ENCODE assay signal across 7 cellular contexts in genomic region chr5:139698461-139699146, GRCh38. TPM values are rescaled to one million over a fixed set of nuclear protein-coding genes. Genes with fewer than 3 reads are reported as not detected.
A peak's percentile ranks its signal among the peaks of the same experiment; 100 is the strongest.
DNase-seq lines count a peak whose midpoint lies in the region; ATAC-seq and TF ChIP-seq lines count a peak whose summit lies in the region.

No MANE protein-coding gene starts in this region.

- no peak overlapping the region for H3K56ac ChIP-seq in H9 (ENCODE audit: insufficient read length, low read depth, low read length)

- intact Hi-C loops in activated naive CD4-positive, alpha-beta T cell treated with anti-CD3 and anti-CD28 coated beads for 36 hours (cut with micrococcal nuclease), result no loop called here

- no peak overlapping the region for H4K5ac ChIP-seq in H9 (ENCODE audit: insufficient read length, low read depth, low read length)

- no peak overlapping the region for H3K18ac ChIP-seq in H9 (ENCODE audit: insufficient read length, low read depth, low read length)

- CTCF ChIA-PET in activated naive CD4-positive, alpha-beta T cell treated with anti-CD3 and anti-CD28 coated beads for 36 hours (lab: Charles Lee), result interaction anchor here (1.6 kb wide), 1 partner anchor 8 kb away, joined by 6 read pairs; no protein-coding TSS in a partner anchor

- H3K27me3 ChIP-seq in H9 (ENCODE audit: insufficient read depth, low read length) (no peaks in the 10 kb centered on the region; the same call in 1 of the 2 replicates), SJSA1 (replicated peaks) (no peaks in the 10 kb centered on the region)

- no peak overlapping the region for H2BK15ac ChIP-seq in H9 (ENCODE audit: low read depth, low read length)

- no peak overlapping the region for H3K4me3 ChIP-seq in SJSA1

- peaks cover 7% of the 10 kb centered on the region for H3K23me2 ChIP-seq in H9 (ENCODE audit: insufficient read length, low read depth, low read length, poor library complexity, severe bottlenecking)

- no peak overlapping the region for H3K4ac ChIP-seq in H9 (ENCODE audit: low read depth, low read length)

- no peak overlapping the region for H2BK12ac ChIP-seq in H9 (ENCODE audit: insufficient read length, low read depth, low read length)

- ATAC-seq in GM19351 (IDR thresholded peaks at IDR 0.05; ENCODE audit: unreplicated experiment), result no peak
- no peak for ATAC-seq in GM21515 (IDR thresholded peaks at IDR 0.05; ENCODE audit: unreplicated experiment)

- H3K36me3 ChIP-seq in SJSA1, result no peaks in the 10 kb centered on the region

- peak overlapping the region; percentile 71 to 82 (median 74); a peak in 5 of 7 replicates for H3K27ac Mint-ChIP-seq in H9
- H3K27ac Mint-ChIP-seq in nephron progenitor cell, result peak overlapping the region; percentile 92
- H3K27ac Mint-ChIP-seq in activated naive CD4-positive, alpha-beta T cell treated with anti-CD3 and anti-CD28 coated beads for 36 hours, result no peak overlapping the region

- no peak overlapping the region for H2BK120ac ChIP-seq in H9 (ENCODE audit: low read depth, low read length, poor library complexity, severe bottlenecking)

- H3K9me3 ChIP-seq in H9 (ENCODE audit: control insufficient read depth, low read depth, low read length), result no peaks in the 10 kb centered on the region
- no peaks in the 10 kb centered on the region for H3K9me3 ChIP-seq in SJSA1 (replicated peaks)

- H2BK5ac ChIP-seq in H9 (ENCODE audit: insufficient read length, low read length), result no peak overlapping the region

- no peak overlapping the region for H3K23ac ChIP-seq in H9 (ENCODE audit: insufficient read length, low read depth, low read length)

- H3K4me3 Mint-ChIP-seq in H9 (peak overlapping the region in 1 of 2 experiments; percentile 60; a peak in 4 of 5 replicates), nephron progenitor cell (peak overlapping the region; percentile 37)
- no peak overlapping the region for H3K4me3 Mint-ChIP-seq in activated naive CD4-positive, alpha-beta T cell treated with anti-CD3 and anti-CD28 coated beads for 36 hours

- H3K79me1 ChIP-seq in H9 (ENCODE audit: insufficient read depth, low read depth, low read length, poor library complexity, severe bottlenecking), result no peaks in the 10 kb centered on the region

- H3T11ph ChIP-seq in H9 (ENCODE audit: low read length), result no peak overlapping the region

- no peak overlapping the region for H2AK5ac ChIP-seq in H9 (ENCODE audit: insufficient read length, low read length)

- H3K4me1 ChIP-seq in H9 (ENCODE audit: insufficient read depth, low read length) (peaks cover 10% of the 10 kb centered on the region), SJSA1 (replicated peaks) (peaks cover 53% of the 10 kb centered on the region)

- H3K9ac ChIP-seq in H9 (ENCODE audit: extremely low read depth, insufficient read length, low read length), result no peak overlapping the region

- no peak overlapping the region for H2BK20ac ChIP-seq in H9 (ENCODE audit: low read depth, low read length, poor library complexity, severe bottlenecking)

- H3K27me3 Mint-ChIP-seq in H9 (ENCODE audit: low read depth) (peaks cover 34% of the 10 kb centered on the region), nephron progenitor cell (ENCODE audit: low read depth, poor library complexity) (peaks cover 3% of the 10 kb centered on the region)
- H3K27me3 Mint-ChIP-seq in activated naive CD4-positive, alpha-beta T cell treated with anti-CD3 and anti-CD28 coated beads for 36 hours (ENCODE audit: low read depth), result peaks cover 14% of the 10 kb centered on the region

- H3K4me1 Mint-ChIP-seq in H9, result peaks cover 45 to 46% of the 10 kb centered on the region in 2 experiments
- H3K4me1 Mint-ChIP-seq in nephron progenitor cell, result peaks cover 80% of the 10 kb centered on the region
- peaks cover 11% of the 10 kb centered on the region for H3K4me1 Mint-ChIP-seq in activated naive CD4-positive, alpha-beta T cell treated with anti-CD3 and anti-CD28 coated beads for 36 hours (ENCODE audit: low read depth)

- no peak overlapping the region for H2AFZ ChIP-seq in H9 (ENCODE audit: low read length)

- H3K9me3 Mint-ChIP-seq in H9, result no peaks in the 10 kb centered on the region
- no peaks in the 10 kb centered on the region for H3K9me3 Mint-ChIP-seq in nephron progenitor cell
- H3K9me3 Mint-ChIP-seq in activated naive CD4-positive, alpha-beta T cell treated with anti-CD3 and anti-CD28 coated beads for 36 hours, result no peaks in the 10 kb centered on the region

- H3K36me3 Mint-ChIP-seq in H9 (ENCODE audit: insufficient read depth in 1 of 3, low read depth in 3 of 3) (peaks cover 0 to 2% (median 0%) of the 10 kb centered on the region in 3 experiments; a peak in 1 of 7 replicates), nephron progenitor cell (ENCODE audit: low read depth) (no peaks in the 10 kb centered on the region)
- H3K36me3 Mint-ChIP-seq in activated naive CD4-positive, alpha-beta T cell treated with anti-CD3 and anti-CD28 coated beads for 36 hours (ENCODE audit: low read depth), result no peaks in the 10 kb centered on the region

- no CpG with 5 or more reads among the region's 14 CpGs for WGBS in H9 (ENCODE audit: extremely low coverage, insufficient read length, low lambda C conversion rate)

- no peak overlapping the region for H4K91ac ChIP-seq in H9 (ENCODE audit: insufficient read length, low read depth, low read length)

- DNase-seq in H9, result peak; percentile 94
- peak; percentile 90 to 91 for DNase-seq in SJSA1 (ENCODE audit: low read depth in 1 of 2, low spot score in 2 of 2)
- peak; percentile 91 for DNase-seq in fibroblast of peridontal ligament (ENCODE audit: extremely low read depth)
- DNase-seq in nephron progenitor cell, result peak; percentile 85
- no peak for DNase-seq in activated naive CD4-positive, alpha-beta T cell treated with anti-CD3 and anti-CD28 coated beads for 36 hours

- no peak for TF ChIP-seq CTCF in H9 (conservative IDR thresholded peaks at IDR 0.05)
- TF ChIP-seq CTCF in nephron progenitor cell (IDR thresholded peaks at IDR 0.05), result no peak

- H3K4me2 ChIP-seq in H9 (ENCODE audit: insufficient read depth, insufficient read length, low read length), result no peak overlapping the region

- H4K20me1 ChIP-seq in H9 (ENCODE audit: control insufficient read depth, insufficient read depth, insufficient read length), result no peaks in the 10 kb centered on the region

- no peak overlapping the region for H4K8ac ChIP-seq in H9 (replicated peaks; ENCODE audit: insufficient read length, low read depth, low read length)

- no peak overlapping the region for H3K14ac ChIP-seq in H9 (ENCODE audit: insufficient read depth, low read length)

- H3K27ac ChIP-seq in H9 (ENCODE audit: insufficient read length, low read depth, low read length), result no peak overlapping the region
- peak overlapping the region; percentile 99 for H3K27ac ChIP-seq in SJSA1

- H3K79me2 ChIP-seq in H9 (ENCODE audit: insufficient read depth, low read length), result no peaks in the 10 kb centered on the region

RNA-seq across cellular contexts. Expression of gene CXXC5, which starts 50.5 kb away (rescaled TPM):
- total RNA-seq in H9 (2021), result 105 and 107 TPM in 2 replicates
- total RNA-seq in SJSA1 (2014; rRNA removed; shearing (Covaris generic)), result 101 and 114 TPM in 2 replicates
- total RNA-seq in activated naive CD4-positive, alpha-beta T cell treated with anti-CD3 and anti-CD28 coated beads for 36 hours, result 1 to 10 TPM; 1.2 to 1.7 TPM

Comparison
In these comparisons a context has a peak if more than half of its experiments do, and no peak if none do; other contexts are left out.
1. RNA of gene CXXC5, which starts 50.5 kb away (total RNA-seq): 105 to 107 TPM in H9 and 101 to 114 TPM in SJSA1; 1.2 to 1.7 TPM in activated naive CD4-positive, alpha-beta T cell treated with anti-CD3 and anti-CD28 coated beads for 36 hours; every median in the first group is over 10 times any median in the second.